In the genomic region with DNA sequence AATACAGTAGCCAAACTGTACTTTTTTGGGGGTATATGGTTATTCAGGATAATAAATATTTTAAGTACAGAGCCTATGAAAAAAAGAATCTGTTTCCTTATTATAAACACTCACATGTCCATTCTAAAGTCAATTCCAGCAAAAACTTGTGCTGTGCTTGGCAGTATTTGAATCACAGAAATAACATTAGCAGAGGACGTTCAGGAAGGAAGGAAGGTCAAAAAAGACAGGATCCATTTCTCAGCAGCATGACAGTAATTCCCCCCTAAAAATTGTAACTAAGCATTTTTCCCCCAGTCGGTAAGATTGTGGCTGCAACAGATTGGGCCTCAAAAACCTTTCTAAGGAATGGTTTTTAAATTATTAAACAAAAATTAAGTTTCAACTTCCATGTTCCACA, we compare ENCODE assay signal across 28 cellular contexts.
"Had no signal": no experiment of that assay in that cellular context is flagged by ENCODE, and none has a peak within 500 bp of the region (broad histone marks: within the 10 kb centered on the region; RNA-seq: fewer than 3 reads in every experiment).

No MANE protein-coding gene starts in this region.

- ATAC-seq: activated CD4-positive, CD25-positive, alpha-beta regulatory T cell treated with anti-CD3 and anti-CD28 coated beads, Interleukin-2, amount 50 U/mL, for 24 hours; body of pancreas; esophagus mucosa; left lung; natural killer cell; sciatic nerve; stimulated activated memory B cell treated with anti-CD40 and anti-IgM and Interleukin-4, amounts not matched to agents 10 μg/mL and 1 μg/mL and 100 μg/mL, for 72 hours had no signal

- H3K4me1 Mint-ChIP-seq: activated naive CD8-positive, alpha-beta T cell treated with anti-CD3 and anti-CD28 coated beads for 36 hours; natural killer cell had no signal

- H3K4me1 ChIP-seq: body of pancreas, suprapubic skin had no signal

- H3K27me3 Mint-ChIP-seq: activated naive CD8-positive, alpha-beta T cell treated with anti-CD3 and anti-CD28 coated beads for 36 hours; stimulated activated memory B cell treated with anti-CD40 and anti-IgM and Interleukin-4, amounts not matched to agents 10 μg/mL and 1 μg/mL and 100 μg/mL, for 72 hours had no signal

- H3K4me3 Mint-ChIP-seq: activated naive CD8-positive, alpha-beta T cell treated with anti-CD3 and anti-CD28 coated beads for 36 hours; natural killer cell; stimulated activated memory B cell treated with anti-CD40 and anti-IgM and Interleukin-4, amounts not matched to agents 10 μg/mL and 1 μg/mL and 100 μg/mL, for 72 hours had no signal

- H3K9me3 ChIP-seq: adrenal gland, body of pancreas, heart left ventricle, left lung, suprapubic skin, tibial nerve had no signal

- H3K27ac ChIP-seq: body of pancreas, left lung, skin epidermis, suprapubic skin, tibial nerve, WERI-Rb-1 had no signal

- H3K36me3 ChIP-seq: adrenal gland, left lung, suprapubic skin, tibial nerve, WERI-Rb-1 had no signal

- H3K36me3 Mint-ChIP-seq: natural killer cell had no signal

- H3K9me3 Mint-ChIP-seq: activated naive CD8-positive, alpha-beta T cell treated with anti-CD3 and anti-CD28 coated beads for 36 hours; natural killer cell; stimulated activated memory B cell treated with anti-CD40 and anti-IgM and Interleukin-4, amounts not matched to agents 10 μg/mL and 1 μg/mL and 100 μg/mL, for 72 hours had no signal

- H3K27me3 ChIP-seq: adrenal gland, body of pancreas, heart left ventricle, left lung, suprapubic skin, tibial nerve had no signal

- H3K27ac Mint-ChIP-seq: activated naive CD8-positive, alpha-beta T cell treated with anti-CD3 and anti-CD28 coated beads for 36 hours; natural killer cell had no signal

- DNase-seq: activated CD4-positive, alpha-beta T cell treated with anti-CD3 and anti-CD28 coated beads for 48 hours; activated CD4-positive, alpha-beta T cell treated with anti-CD3 and anti-CD28 coated beads, Interleukin-2, amount 50 U/mL, for 48 hours; activated CD8-positive, alpha-beta memory T cell treated with anti-CD3 and anti-CD28 coated beads for 24 hours; activated effector memory CD4-positive, alpha-beta T cell treated with Interleukin-2 at 50 U/mL for 16 hours; activated naive CD4-positive, alpha-beta T cell treated with Interleukin-2 at 50 U/mL for 16 hours; activated naive CD8-positive, alpha-beta T cell treated with anti-CD3 and anti-CD28 coated beads for 36 hours; adrenal gland; aorta; body of pancreas; cerebellar nuclear complex; foreskin fibroblast; heart left ventricle; left lung; natural killer cell; posterior cingulate gyrus; stimulated activated CD4-positive, alpha-beta T cell treated with anti-CD3 and anti-CD28 coated beads, Interleukin-1b, Interleukin-23, amount 100 ng/mL, for 48 hours; stimulated activated CD4-positive, alpha-beta T cell treated with anti-CD3 and anti-CD28 coated beads, Interleukin-4, amount 100 ng/mL, for 4 hours; stimulated activated CD8-positive, alpha-beta memory T cell treated with anti-CD3 and anti-CD28 coated beads, Interleukin-4, amount 100 ng/mL, for 48 hours; T-helper 9 cell; WERI-Rb-1 had no signal

- H3K4me3 ChIP-seq: adrenal gland, body of pancreas, coronary artery, heart left ventricle, left lung, skin epidermis, suprapubic skin, tibial nerve had no signal
